1 cellular context compared by ENCODE assay signal in genomic region chr15:81950841-81951414, GRCh38.
TF ChIP-seq lines count a peak whose summit lies in the region.

No MANE protein-coding gene starts in this region.

TF ChIP-seq in GM23338, 12 proteins besides CTCF, POLR2A, EP300 and RAD21 (continued from another document):
- TF ChIP-seq ZNF462 (CRISPR knock-in tag; IDR thresholded peaks at IDR 0.05) (no peak), EZH2 (IDR thresholded peaks at IDR 0.05; ENCODE audit: low read depth, unreplicated experiment) (no peak), POLR2AphosphoS5 (IDR thresholded peaks at IDR 0.05; ENCODE audit: low read depth) (no peak), ZNF331 (CRISPR knock-in tag; IDR thresholded peaks at IDR 0.05; ENCODE audit: low read depth) (no peak), NANOG (IDR thresholded peaks at IDR 0.05; ENCODE audit: borderline replicate concordance) (no peak)
